6 cellular contexts compared by ENCODE assay signal in genomic region chr19:58326501-58326913, GRCh38. TPM values are rescaled to one million over a fixed set of nuclear protein-coding genes. Genes with fewer than 3 reads are reported as not detected.
A peak's percentile ranks its signal among the peaks of the same experiment; 100 is the strongest.
DNase-seq lines count a peak whose midpoint lies in the region; ATAC-seq lines count a peak whose summit lies in the region.

No MANE protein-coding gene starts in this region.

- no peak overlapping the region for H3K27ac Mint-ChIP-seq in effector memory CD8-positive, alpha-beta T cell

- no peaks in the 10 kb centered on the region for H3K9me3 Mint-ChIP-seq in effector memory CD8-positive, alpha-beta T cell

- peak overlapping the region; percentile 86 for H3K4me3 ChIP-seq in HUES48 (ENCODE audit: low read depth, low read length)

- H3K36me3 Mint-ChIP-seq in effector memory CD8-positive, alpha-beta T cell (ENCODE audit: insufficient read depth): no peaks in the 10 kb centered on the region

- 0 out of 2 replicates have a peak, but pooled peaks cover 4% of the 10 kb centered on the region for H3K4me1 ChIP-seq in HUES48 (ENCODE audit: control insufficient read depth, insufficient read depth, low read length)

- intact Hi-C loops in sciatic nerve (cut with DNase I): no loop called here

- H3K9ac ChIP-seq in HUES48 (ENCODE audit: low read depth, low read length): peak overlapping the region; percentile 43; the same call in 1 of the 2 replicates

- no peak overlapping the region for H3K4me3 Mint-ChIP-seq in effector memory CD8-positive, alpha-beta T cell

- no peaks in the 10 kb centered on the region for H3K27me3 Mint-ChIP-seq in effector memory CD8-positive, alpha-beta T cell

- H3K4me1 Mint-ChIP-seq in effector memory CD8-positive, alpha-beta T cell (ENCODE audit: low read depth in 2 of 2): peaks cover 0 to 3% of the 10 kb centered on the region in 2 donors

- H3K36me3 ChIP-seq in HUES48 (ENCODE audit: control insufficient read depth, insufficient read depth, low read length): peaks cover 4% of the 10 kb centered on the region; the same call in 1 of the 2 replicates

- peak; percentile 58 for ATAC-seq in effector memory CD8-positive, alpha-beta T cell (replicated peaks)
- ATAC-seq in sciatic nerve: peak; percentile 46

- no peaks in the 10 kb centered on the region for H3K27me3 ChIP-seq in HUES48 (ENCODE audit: control insufficient read depth, insufficient read depth, low read length)

- H3K27ac ChIP-seq in HUES48 (ENCODE audit: low read depth, low read length): no peak overlapping the region

- no peak for DNase-seq in effector memory CD8-positive, alpha-beta T cell
- DNase-seq in sciatic nerve (ENCODE audit: low spot score): no peak
- DNase-seq in DMS153 treated with DMSO at 0.1 percent for 48 hours (lab: John Stamatoyannopoulos, UW; ENCODE audit: unreplicated experiment): no peak
- no peak for DNase-seq in activated gamma-delta T cell (lab: John Stamatoyannopoulos, UW)
- DNase-seq in stimulated activated CD4-positive, alpha-beta T cell treated with anti-CD3 and anti-CD28 coated beads, Interleukin-2, amount 100 ng/mL, for 24 hours: no peak

- H3K9me3 ChIP-seq in HUES48 (ENCODE audit: control insufficient read depth, insufficient read depth, low read length): no peaks in the 10 kb centered on the region

RNA-seq across cellular contexts. Expression of gene ZSCAN22, which starts 0.3 kb away (rescaled TPM):
- total RNA-seq in sciatic nerve: 4.5 TPM

RNA-seq across cellular contexts. Expression of gene ERVK3-1, which starts 21.3 kb away (rescaled TPM):
- 32.9 TPM for total RNA-seq in sciatic nerve

RNA-seq across cellular contexts. Expression of gene A1BG, which starts 26.8 kb away (rescaled TPM):
- 13.3 TPM for total RNA-seq in sciatic nerve

RNA-seq across cellular contexts. Expression of gene ZNF497, which starts 36.0 kb away (rescaled TPM):
- total RNA-seq in sciatic nerve: 2.0 TPM

RNA-seq across cellular contexts. Expression of gene ZNF8, which starts 47.8 kb away (rescaled TPM):
- 6.9 TPM for total RNA-seq in sciatic nerve
